ENCODE assay signal across 12 cellular contexts in the genomic region with DNA sequence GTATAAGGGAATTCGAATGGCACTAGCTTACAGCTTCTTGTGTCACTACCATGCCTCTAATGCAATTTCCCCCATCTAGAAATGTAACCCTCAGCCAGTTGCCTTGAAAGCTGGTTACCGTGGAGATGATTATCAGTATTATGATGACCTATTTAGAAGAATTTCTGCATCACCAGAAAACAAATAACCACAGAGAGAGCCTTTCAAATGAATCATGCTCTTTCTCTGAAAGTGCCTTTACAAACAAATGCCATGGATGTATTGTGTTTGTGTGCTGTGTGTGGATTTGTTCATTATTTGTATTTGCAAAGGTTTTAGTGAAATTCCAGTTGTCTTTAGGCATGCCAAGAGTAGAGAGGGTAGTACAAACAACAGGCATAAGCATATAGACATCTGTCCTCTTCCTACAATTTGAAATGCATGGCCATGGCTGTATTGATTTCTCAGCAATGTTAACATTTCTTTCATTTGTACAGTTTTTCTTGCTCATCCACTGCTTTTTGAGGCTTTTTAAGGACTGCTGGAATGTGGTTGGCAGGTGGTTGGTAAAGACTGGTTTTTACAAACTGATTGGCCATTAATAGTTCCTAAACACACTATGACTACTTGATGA.
A peak's percentile ranks its signal among the peaks of the same experiment; 100 is the strongest.
DNase-seq lines count a peak whose midpoint lies in the region; FAIRE-seq and TF ChIP-seq lines count a peak whose summit lies in the region.
"Had no signal": no experiment of that assay in that cellular context is flagged by ENCODE, and none has a peak within 500 bp of the region (broad histone marks: within the 10 kb centered on the region; RNA-seq: fewer than 3 reads in every experiment).

No MANE protein-coding gene starts in this region.

- intact Hi-C loops in activated T-helper 2 cell treated with anti-CD3 and anti-CD28 coated beads, Interferon-gamma antibody, Interleukin-2, Interleukin-4, amounts not matched to agents 10 μg/mL and 5 μg/mL and 100 μg/mL, durations not matched to agents 14 hours and 24 hours and 36 hours (cut with micrococcal nuclease) = no loop called here

- DNase-seq in H54 (ENCODE audit: insufficient read length, low spot score) = no peak
- DNase-seq in RWPE1 (ENCODE audit: low spot score) = peak; percentile 52
- DNase-seq in fibroblast of gingiva (ENCODE audit: low read depth) = peak; percentile 97
- DNase-seq in skeletal muscle cell (ENCODE audit: low read depth) = peak; percentile 74
- DNase-seq in activated T-helper 2 cell treated with anti-CD3 and anti-CD28 coated beads, Interferon-gamma antibody, Interleukin-2, Interleukin-4, amounts not matched to agents 10 μg/mL and 5 μg/mL and 100 μg/mL, durations not matched to agents 14 hours and 24 hours and 36 hours (ENCODE audit: low spot score) = no peak
- DNase-seq in activated CD4-positive, alpha-beta T cell treated with anti-CD3 and anti-CD28 coated beads, Interleukin-2, amount 50 U/mL, for 48 hours = no peak
- no peak for DNase-seq in stimulated activated CD4-positive, alpha-beta T cell treated with anti-CD3 and anti-CD28 coated beads, Interleukin-4, amount 100 ng/mL, for 24 hours
- DNase-seq in activated CD4-positive, alpha-beta T cell treated with anti-CD3 and anti-CD28 coated beads for 4 hours = no peak
- DNase-seq: effector memory CD8-positive, alpha-beta T cell; nephron progenitor cell had no signal

- FAIRE-seq in H54 (lab: Jason Lieb, UNC) = peak; percentile 99
- FAIRE-seq: GM12891 had no signal

- H3K27ac Mint-ChIP-seq in activated T-helper 2 cell treated with anti-CD3 and anti-CD28 coated beads, Interferon-gamma antibody, Interleukin-2, Interleukin-4, amounts not matched to agents 10 μg/mL and 5 μg/mL and 100 μg/mL, durations not matched to agents 14 hours and 24 hours and 36 hours = no peak overlapping the region
- H3K27ac Mint-ChIP-seq: effector memory CD8-positive, alpha-beta T cell; stimulated activated memory B cell treated with anti-CD40 and anti-IgM and Interleukin-4, amounts not matched to agents 10 μg/mL and 1 μg/mL and 100 μg/mL, for 72 hours had no signal

- POLR2A ChIA-PET in RWPE1 (lab: Yijun Ruan, JAX; ENCODE audit: low non-redundant PET) = no interaction called here

- H3K27ac ChIP-seq in RWPE1 = no peak overlapping the region

- H3K4me1 Mint-ChIP-seq in activated T-helper 2 cell treated with anti-CD3 and anti-CD28 coated beads, Interferon-gamma antibody, Interleukin-2, Interleukin-4, amounts not matched to agents 10 μg/mL and 5 μg/mL and 100 μg/mL, durations not matched to agents 14 hours and 24 hours and 36 hours (ENCODE audit: low read depth) = no peaks in the 10 kb centered on the region
- H3K4me1 Mint-ChIP-seq: stimulated activated memory B cell treated with anti-CD40 and anti-IgM and Interleukin-4, amounts not matched to agents 10 μg/mL and 1 μg/mL and 100 μg/mL, for 72 hours had no signal

- CTCF ChIA-PET in RWPE1 (lab: Yijun Ruan, JAX) = no interaction called here

- no peak for TF ChIP-seq POLR2A in H54 (IDR thresholded peaks at IDR 0.05; ENCODE audit: low read depth, low read length)

- no peak overlapping the region for H3K4me3 ChIP-seq in skeletal muscle cell (ENCODE audit: low read depth, low read length)

- no peaks in the 10 kb centered on the region for H3K9me3 Mint-ChIP-seq in activated T-helper 2 cell treated with anti-CD3 and anti-CD28 coated beads, Interferon-gamma antibody, Interleukin-2, Interleukin-4, amounts not matched to agents 10 μg/mL and 5 μg/mL and 100 μg/mL, durations not matched to agents 14 hours and 24 hours and 36 hours
- H3K9me3 Mint-ChIP-seq: nephron progenitor cell; stimulated activated memory B cell treated with anti-CD40 and anti-IgM and Interleukin-4, amounts not matched to agents 10 μg/mL and 1 μg/mL and 100 μg/mL, for 72 hours had no signal

- TF ChIP-seq CTCF in RWPE1 (conservative IDR thresholded peaks at IDR 0.05; ENCODE audit: low read depth) = no peak

- no peaks in the 10 kb centered on the region for H3K36me3 Mint-ChIP-seq in activated T-helper 2 cell treated with anti-CD3 and anti-CD28 coated beads, Interferon-gamma antibody, Interleukin-2, Interleukin-4, amounts not matched to agents 10 μg/mL and 5 μg/mL and 100 μg/mL, durations not matched to agents 14 hours and 24 hours and 36 hours (ENCODE audit: low read depth)
- H3K36me3 Mint-ChIP-seq: stimulated activated memory B cell treated with anti-CD40 and anti-IgM and Interleukin-4, amounts not matched to agents 10 μg/mL and 1 μg/mL and 100 μg/mL, for 72 hours had no signal

- no peaks in the 10 kb centered on the region for H3K27me3 Mint-ChIP-seq in activated T-helper 2 cell treated with anti-CD3 and anti-CD28 coated beads, Interferon-gamma antibody, Interleukin-2, Interleukin-4, amounts not matched to agents 10 μg/mL and 5 μg/mL and 100 μg/mL, durations not matched to agents 14 hours and 24 hours and 36 hours (ENCODE audit: low read depth)
- H3K27me3 Mint-ChIP-seq: effector memory CD8-positive, alpha-beta T cell had no signal

- H3K4me3 Mint-ChIP-seq in activated T-helper 2 cell treated with anti-CD3 and anti-CD28 coated beads, Interferon-gamma antibody, Interleukin-2, Interleukin-4, amounts not matched to agents 10 μg/mL and 5 μg/mL and 100 μg/mL, durations not matched to agents 14 hours and 24 hours and 36 hours (ENCODE audit: low read depth) = no peak overlapping the region
- H3K4me3 Mint-ChIP-seq: effector memory CD8-positive, alpha-beta T cell; nephron progenitor cell; stimulated activated memory B cell treated with anti-CD40 and anti-IgM and Interleukin-4, amounts not matched to agents 10 μg/mL and 1 μg/mL and 100 μg/mL, for 72 hours had no signal

Comparison
In these comparisons a context has a peak if more than half of its experiments do, and no peak if none do; other contexts are left out.
1. DNase-seq: peak in RWPE1 (single experiment), fibroblast of gingiva (single experiment) and skeletal muscle cell (single experiment); none in H54 (single experiment), activated T-helper 2 cell treated with anti-CD3 and anti-CD28 coated beads, Interferon-gamma antibody, Interleukin-2, Interleukin-4, amounts not matched to agents 10 μg/mL and 5 μg/mL and 100 μg/mL, durations not matched to agents 14 hours and 24 hours and 36 hours (single experiment), activated CD4-positive, alpha-beta T cell treated with anti-CD3 and anti-CD28 coated beads, Interleukin-2, amount 50 U/mL, for 48 hours (0 of 2), stimulated activated CD4-positive, alpha-beta T cell treated with anti-CD3 and anti-CD28 coated beads, Interleukin-4, amount 100 ng/mL, for 24 hours (single experiment) and activated CD4-positive, alpha-beta T cell treated with anti-CD3 and anti-CD28 coated beads for 4 hours (0 of 2).